29 cellular contexts compared by ENCODE assay signal in genomic region chr5:161585798-161586197, GRCh38. TPM values are rescaled to one million over a fixed set of nuclear protein-coding genes. Genes with fewer than 3 reads are reported as not detected.
"Had no signal": no experiment of that assay in that cellular context is flagged by ENCODE, and none has a peak within 500 bp of the region (broad histone marks: within the 10 kb centered on the region; RNA-seq: fewer than 3 reads in every experiment).

No MANE protein-coding gene starts in this region.

- H3K4me1 ChIP-seq: esophagus squamous epithelium, heart right ventricle, left lung, prostate gland, right atrium auricular region, testis, tibial artery had no signal

- H3K9me3 ChIP-seq: esophagus squamous epithelium, left lung, mucosa of descending colon, neutrophil, prostate gland, right atrium auricular region, testis, tibial artery had no signal

- H3K36me3 ChIP-seq: esophagus squamous epithelium, heart right ventricle, left lung, neutrophil, prostate gland, right atrium auricular region, tibial artery had no signal

- DNase-seq: dermis blood vessel endothelial cell; effector memory CD8-positive, alpha-beta T cell; erythroblast; esophagus squamous epithelium; foreskin melanocyte; glutamatergic neuron; heart right ventricle; hippocampal formation; left cardiac atrium; left lung; mesenchymal stem cell; mucosa of descending colon; naive B cell; stimulated activated CD4-positive, alpha-beta T cell treated with anti-CD3 and anti-CD28 coated beads, Interleukin-2, amount 100 ng/mL, for 24 hours; stimulated activated CD4-positive, alpha-beta T cell treated with anti-CD3 and anti-CD28 coated beads, Interleukin-4, amount 100 ng/mL, for 4 hours; stimulated activated naive CD8-positive, alpha-beta T cell treated with anti-CD3 and anti-CD28 coated beads, Interleukin-15, Interleukin-2, amounts not matched to agents 100 U/mL and 50 U/mL, for 24 hours; substantia nigra; testis; tibial artery had no signal

- ATAC-seq: effector memory CD8-positive, alpha-beta T cell; heart right ventricle; left cardiac atrium; left lung; mucosa of descending colon; natural killer cell treated with Interleukin-12 subunit alpha and Interleukin-12 subunit beta and Interleukin-15 and Interleukin-18, amount 100 ng/mL, for 72 hours; sciatic nerve; stimulated activated memory B cell treated with anti-CD40 and anti-IgM and Interleukin-4, amounts not matched to agents 10 μg/mL and 1 μg/mL and 100 μg/mL, for 72 hours; stimulated activated naive CD8-positive, alpha-beta T cell treated with anti-CD3 and anti-CD28 coated beads, Interleukin-15, Interleukin-2, amounts not matched to agents 100 U/mL and 50 U/mL, for 24 hours had no signal

- H3K4me3 ChIP-seq: coronary artery, esophagus squamous epithelium, heart right ventricle, left lung, mucosa of descending colon, prostate gland, right atrium auricular region, testis, tibial artery had no signal

- H3K27me3 ChIP-seq: esophagus squamous epithelium, heart right ventricle, left lung, neutrophil, right atrium auricular region, testis, tibial artery had no signal

- H3K27ac ChIP-seq: coronary artery, esophagus squamous epithelium, heart right ventricle, left lung, neutrophil, prostate gland, right atrium auricular region, testis, tibial artery had no signal

RNA-seq across cellular contexts. Expression of gene GABRB2, which starts 39.3 kb away (rescaled TPM):
- total RNA-seq: dermis blood vessel endothelial cell; kidney epithelial cell; lung microvascular endothelial cell; natural killer cell treated with Interleukin-12 subunit alpha and Interleukin-12 subunit beta and Interleukin-15 and Interleukin-18, amount 100 ng/mL, for 72 hours; osteocyte had no signal
